Comparison of ENCODE assay signal across 11 cellular contexts in genomic region chr3:159840900-159841299, GRCh38. TPM values are rescaled to one million over a fixed set of nuclear protein-coding genes. Genes with fewer than 3 reads are reported as not detected.
DNase-seq lines count a peak whose midpoint lies in the region; ATAC-seq, FAIRE-seq and TF ChIP-seq lines count a peak whose summit lies in the region.
"Had no signal": no experiment of that assay in that cellular context is flagged by ENCODE, and none has a peak within 500 bp of the region (broad histone marks: within the 10 kb centered on the region; RNA-seq: fewer than 3 reads in every experiment).

No MANE protein-coding gene starts in this region.

- H3K9me3 Mint-ChIP-seq in osteocyte (ENCODE audit: unreplicated experiment): no peaks in the 10 kb centered on the region
- H3K9me3 Mint-ChIP-seq: activated CD4-positive, alpha-beta memory T cell treated with anti-CD3 and anti-CD28 coated beads, Interleukin-2, amount 10 ng/mL, durations not matched to agents 7 days and 5 days had no signal

- no peak for TF ChIP-seq EP300 in H1 (IDR thresholded peaks at IDR 0.05; ENCODE audit: borderline replicate concordance in 1 of 2, low read depth in 2 of 2, low read length in 2 of 2)

- H2BK12ac ChIP-seq in H1 (ENCODE audit: low read depth, low read length): no peak overlapping the region

- H3K27ac ChIP-seq in H1 (ENCODE audit: low read depth, low read length): no peak overlapping the region
- H3K27ac ChIP-seq in lung (ENCODE audit: low read depth in 1 of 2, low read length in 1 of 2): no peak overlapping the region
- H3K27ac ChIP-seq: SJCRH30 had no signal

- H2BK15ac ChIP-seq in H1 (ENCODE audit: low read length): no peak overlapping the region

- H3K4me1 ChIP-seq in H1 (replicated peaks in 1 of 4; ENCODE audit: control insufficient read depth in 3 of 4, insufficient read depth in 4 of 4, low read length in 3 of 4): peaks cover 0 to 8% (median 0%) of the 10 kb centered on the region in 4 experiments; a peak in 1 of 7 replicates
- H3K4me1 ChIP-seq in lung (ENCODE audit: control insufficient read depth in 2 of 2, insufficient read depth in 2 of 2, low read length in 2 of 2): peaks cover 13 to 43% of the 10 kb centered on the region in 2 donors

- no peak overlapping the region for H3K4me3 Mint-ChIP-seq in osteocyte (ENCODE audit: unreplicated experiment)
- H3K4me3 Mint-ChIP-seq: activated CD4-positive, alpha-beta memory T cell treated with anti-CD3 and anti-CD28 coated beads, Interleukin-2, amount 10 ng/mL, durations not matched to agents 7 days and 5 days had no signal

- ATAC-seq in lung (ENCODE audit: insufficient read depth, low FRiP score) (peak; percentile 76), GM19395 (IDR thresholded peaks at IDR 0.05; ENCODE audit: unreplicated experiment) (no peak), HG02840 (IDR thresholded peaks at IDR 0.05; ENCODE audit: low FRiP score, unreplicated experiment) (no peak)

- no peak overlapping the region for H2BK5ac ChIP-seq in H1 (ENCODE audit: low read depth, low read length)

- no peak overlapping the region for H3K18ac ChIP-seq in H1 (ENCODE audit: extremely low read depth, low read length)

- H4K20me1 ChIP-seq in H1 (replicated peaks in 1 of 2; ENCODE audit: control insufficient read depth in 1 of 2, insufficient read depth in 2 of 2, low read length in 2 of 2): no peaks in the 10 kb centered on the region

- POLR2A ChIA-PET in H1 (lab: Charles Lee; ENCODE audit: partially characterized antibody): interaction anchor here (1.0 to 2.5 kb wide), 2 partner anchors 10 to 35 kb away, joined by 3 to 23 read pairs; no protein-coding TSS in a partner anchor

- H3K14ac ChIP-seq in H1 (ENCODE audit: insufficient read length): no peak overlapping the region

- no peak overlapping the region for H2BK120ac ChIP-seq in H1 (replicated peaks; ENCODE audit: low read depth, low read length)

- no peak for FAIRE-seq in H1 (lab: Jason Lieb, UNC)

- H3K27ac Mint-ChIP-seq in osteocyte (ENCODE audit: unreplicated experiment): no peak overlapping the region
- H3K27ac Mint-ChIP-seq: activated CD4-positive, alpha-beta memory T cell treated with anti-CD3 and anti-CD28 coated beads, Interleukin-2, amount 10 ng/mL, durations not matched to agents 7 days and 5 days had no signal

- DNase-seq in SIG-M5 treated with dmso at 0.1 percent for 504 hours (lab: John Stamatoyannopoulos, UW; ENCODE audit: unreplicated experiment): peak; percentile 78
- DNase-seq in SIG-M5 (lab: John Stamatoyannopoulos, UW): no peak
- no peak for DNase-seq in H1 (ENCODE audit: low read depth in 1 of 2, low spot score in 2 of 2)
- no peak for DNase-seq in lung (ENCODE audit: low spot score)
- DNase-seq in GOT3 (lab: John Stamatoyannopoulos, UW): no peak
- no peak for DNase-seq in osteocyte (ENCODE audit: extremely low spot score, unreplicated experiment)
- DNase-seq: activated CD4-positive, alpha-beta memory T cell treated with anti-CD3 and anti-CD28 coated beads, Interleukin-2, amount 10 ng/mL, durations not matched to agents 7 days and 5 days; adrenal gland; SJCRH30 had no signal

- no peaks in the 10 kb centered on the region; the same call in 1 of the 2 replicates for H3K79me1 ChIP-seq in H1 (ENCODE audit: low read depth, low read length)

- H4K91ac ChIP-seq in H1 (replicated peaks; ENCODE audit: insufficient read length, low read length): no peak overlapping the region

- H3K9me3 ChIP-seq in H1 (ENCODE audit: insufficient read depth in 2 of 2, low read depth in 1 of 2, low read length in 1 of 2) (no peaks in the 10 kb centered on the region), lung (ENCODE audit: control insufficient read depth in 2 of 2, insufficient read depth in 1 of 2, low read length in 1 of 2) (peaks cover 0 to 2% of the 10 kb centered on the region in 2 donors)
- H3K9me3 ChIP-seq: adrenal gland, SJCRH30 had no signal

- H3K27me3 ChIP-seq in H1 (replicated peaks in 1 of 4; ENCODE audit: control insufficient read depth in 3 of 4, extremely low read depth in 1 of 4, insufficient read depth in 3 of 4, low read length in 3 of 4): no peaks in the 10 kb centered on the region
- no peaks in the 10 kb centered on the region for H3K27me3 ChIP-seq in lung (ENCODE audit: control insufficient read depth, insufficient read depth)
- H3K27me3 ChIP-seq: SJCRH30 had no signal

- no peak overlapping the region for H3K4ac ChIP-seq in H1 (replicated peaks; ENCODE audit: insufficient read length, low read depth, low read length)

- peak overlapping the region in 2 of 4 experiments; percentile 13 to 23; a peak in 2 of 7 replicates for H3K9ac ChIP-seq in H1 (replicated peaks in 1 of 4; ENCODE audit: extremely low read depth in 1 of 4, low read depth in 3 of 4, low read length in 3 of 4)

- H3K56ac ChIP-seq in H1 (replicated peaks; ENCODE audit: insufficient read length, low read depth, low read length): no peak overlapping the region

- no peak overlapping the region for H4K5ac ChIP-seq in H1 (ENCODE audit: insufficient read length, low read depth, low read length)

- H3K27me3 Mint-ChIP-seq in osteocyte (ENCODE audit: unreplicated experiment): no peaks in the 10 kb centered on the region

- peaks cover 5% of the 10 kb centered on the region for H3K23me2 ChIP-seq in H1 (ENCODE audit: low read depth, low read length)

- peak overlapping the region; percentile 92 to 96 for H3K4me2 ChIP-seq in H1 (ENCODE audit: insufficient read depth in 1 of 2, low read depth in 2 of 2, low read length in 2 of 2)

- TF ChIP-seq POLR2A in H1 (IDR thresholded peaks at IDR 0.05; ENCODE audit: control extremely low read depth in 1 of 2, low read depth in 2 of 2, low read length in 2 of 2): no peak

- peaks cover 62% of the 10 kb centered on the region for H3K4me1 Mint-ChIP-seq in osteocyte (ENCODE audit: unreplicated experiment)
- H3K4me1 Mint-ChIP-seq: activated CD4-positive, alpha-beta memory T cell treated with anti-CD3 and anti-CD28 coated beads, Interleukin-2, amount 10 ng/mL, durations not matched to agents 7 days and 5 days had no signal

- no peak for TF ChIP-seq RAD21 in H1 (IDR thresholded peaks at IDR 0.05 in 1 of 2, conservative IDR thresholded peaks at IDR 0.05 in 1 of 2; ENCODE audit: low read depth in 2 of 2, low read length in 2 of 2)

- TF ChIP-seq CTCF in H1 (IDR thresholded peaks at IDR 0.05; ENCODE audit: control extremely low read depth in 1 of 3, insufficient read depth in 1 of 3, low read depth in 1 of 3, low read length in 3 of 3): no peak
- no peak for TF ChIP-seq CTCF in lung (IDR thresholded peaks at IDR 0.05; ENCODE audit: control extremely low read depth, extremely low read depth)
- TF ChIP-seq CTCF in osteocyte (IDR thresholded peaks at IDR 0.05): no peak

- no peak overlapping the region for H4K8ac ChIP-seq in H1 (ENCODE audit: extremely low read depth, insufficient read depth, low read length)

- H2BK20ac ChIP-seq in H1 (ENCODE audit: low read length): no peak overlapping the region

- WGBS in H1 (ENCODE audit: extremely low coverage in 1 of 2, insufficient coverage in 1 of 2, insufficient read length in 1 of 2, insufficient replicate concordance in 2 of 2, low coverage in 1 of 2, low lambda C conversion rate in 2 of 2, missing lambda C conversion rate in 1 of 2), 2 experiments: 62% methylated on average over 2 of the region's 2 CpGs; no CpG with 5 or more reads in 1 of the 2 experiments
- 19 to 27% methylated on average over 2 of the region's 2 CpGs for whole genome bisulfite sequencing in lung, 2 donors

- no peak overlapping the region for H3K23ac ChIP-seq in H1 (ENCODE audit: insufficient read length)

- H2AK5ac ChIP-seq in H1 (ENCODE audit: low read depth, low read length): no peak overlapping the region

- peaks cover 0 to 41% of the 10 kb centered on the region in 2 experiments; a peak in 3 of 4 replicates for H3K79me2 ChIP-seq in H1 (ENCODE audit: control insufficient read depth in 1 of 2, insufficient read depth in 2 of 2, low read length in 2 of 2)

- H3K36me3 ChIP-seq in H1 (ENCODE audit: control insufficient read depth in 2 of 4, insufficient read depth in 4 of 4, low read length in 3 of 4): no peaks in the 10 kb centered on the region
- H3K36me3 ChIP-seq in lung (ENCODE audit: control insufficient read depth in 2 of 2, insufficient read depth in 2 of 2, low read length in 2 of 2): no peaks in the 10 kb centered on the region
- H3K36me3 ChIP-seq: adrenal gland, SJCRH30 had no signal

- H3K4me3 ChIP-seq in H1 (ENCODE audit: extremely low read depth in 1 of 4, insufficient read depth in 2 of 4, low read depth in 3 of 4, low read length in 4 of 4) (peak overlapping the region; percentile 2 to 84 (median 44); a peak in 3 of 8 replicates), lung (no peak overlapping the region)
- H3K4me3 ChIP-seq: SJCRH30 had no signal

- CTCF ChIA-PET in H1 (lab: Charles Lee; ENCODE audit: partially characterized antibody): interaction anchor here (0.6 to 4.2 kb wide), 6 partner anchors 12 to 146 kb away, joined by 3 to 9 read pairs (median 4); no protein-coding TSS in a partner anchor

- H2AFZ ChIP-seq in H1 (ENCODE audit: low read length): no peak overlapping the region

- no peaks in the 10 kb centered on the region for H3K36me3 Mint-ChIP-seq in osteocyte (ENCODE audit: unreplicated experiment)

TF ChIP-seq in H1, 55 proteins besides CTCF, POLR2A, EP300 and RAD21:
- no peak for TF ChIP-seq CREB1 (IDR thresholded peaks at IDR 0.05)

RNA-seq across cellular contexts. Expression of gene SCHIP1, which starts 1.2 kb away (rescaled TPM):
- total RNA-seq in H1 (2021; fragmentation: NEBNext Ultra II Directional; extraction: Animal tissue kit (Norgen Biotek cat#: 25700)): 5.3 and 5.9 TPM in 2 replicates
- polyA plus RNA-seq in H1 (2011; rRNA removed): 10.1 and 13.5 TPM in 2 replicates
- 11.4 TPM for polyA plus RNA-seq in H1 (2011; cell fraction: cytosol; rRNA removed)
- 13.7 TPM for polyA plus RNA-seq in H1 (2011; cell fraction: nucleus; rRNA removed)
- 13.8 to 16.6 TPM (median 15.5 TPM) in 4 replicates for polyA plus RNA-seq in H1 (2012, experiment 1 of 2)
- 1.2 TPM for polyA plus RNA-seq in H1 (2012, experiment 2 of 2)
- 7.2 TPM for polyA plus RNA-seq in H1 (2013, experiment 1 of 2)
- 7.1 TPM for polyA plus RNA-seq in H1 (2013, experiment 2 of 2)
- 12.2 and 15.7 TPM in 2 replicates for polyA minus RNA-seq in H1 (2011; rRNA and poly(A)+ RNA removed)
- 7.5 TPM for polyA minus RNA-seq in H1 (2011; cell fraction: cytosol; rRNA and poly(A)+ RNA removed)
- polyA minus RNA-seq in H1 (2011; cell fraction: nucleus; rRNA and poly(A)+ RNA removed): 26.4 TPM
- total RNA-seq in lung: 10 to 100 TPM; 12.4 to 19.6 TPM
- polyA plus RNA-seq in lung: 10 to 100 TPM in 1 of 2 donors, 1 to 10 TPM in 1; 6.9 to 15.2 TPM
- 3.5 and 5.9 TPM in 2 replicates for total RNA-seq in osteocyte
